ENCODE assay signal across 16 cellular contexts in the genomic region with DNA sequence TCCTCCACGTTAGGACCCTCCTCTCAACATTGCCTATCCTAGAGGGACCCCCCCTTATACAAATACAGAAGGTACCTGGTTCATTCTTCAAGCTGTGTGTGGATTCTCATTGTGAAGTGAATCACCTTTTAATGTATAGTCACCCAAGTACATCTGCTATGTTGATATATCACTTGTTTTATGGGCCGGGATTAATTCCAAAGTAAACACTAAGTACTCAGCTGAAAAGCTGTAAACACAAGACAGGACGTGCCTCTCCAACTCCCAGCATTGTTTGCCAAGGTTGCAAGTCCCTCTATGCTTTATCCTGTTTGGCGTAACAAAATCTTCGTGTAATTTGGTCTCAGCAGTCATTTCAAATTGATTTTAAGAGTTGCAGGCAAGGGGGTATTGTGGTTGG.
DNase-seq lines count a peak whose midpoint lies in the region; ATAC-seq and FAIRE-seq lines count a peak whose summit lies in the region.
"Had no signal": no experiment of that assay in that cellular context is flagged by ENCODE, and none has a peak within 500 bp of the region (broad histone marks: within the 10 kb centered on the region; RNA-seq: fewer than 3 reads in every experiment).

No MANE protein-coding gene starts in this region.

- DNase-seq in NCI-H1694 treated with DMSO at 0.1 percent for 48 hours (lab: John Stamatoyannopoulos, UW) (peak; percentile 10), NCI-H1694 (lab: John Stamatoyannopoulos, UW) (no peak), NCI-H187 treated with DMSO at 0.1 percent for 48 hours (lab: John Stamatoyannopoulos, UW) (peak; percentile 69), NCI-H748 treated with DMSO at 0.1 percent for 48 hours (lab: John Stamatoyannopoulos, UW) (peak; percentile 94), left colon (no peak), SKM-1 (lab: John Stamatoyannopoulos, UW; ENCODE audit: unreplicated experiment) (no peak), HTR-8/SVneo (ENCODE audit: insufficient read length, low spot score) (no peak)
- DNase-seq: 8988T, Karpas-422, NCI-H2107, OCI-M1, RPMI8226, T-helper 1 cell had no signal

- intact Hi-C loops in left colon (cut with DNase I, micrococcal nuclease) = no loop called here

- ATAC-seq in left colon = peak; percentile 26
- ATAC-seq in GM18870 (IDR thresholded peaks at IDR 0.05; ENCODE audit: unreplicated experiment) = no peak

- no peak for FAIRE-seq in HTR-8/SVneo (lab: Jason Lieb, UNC)
- FAIRE-seq: G401.6, GM12891 had no signal

Comparison
In these comparisons a context has a peak if more than half of its experiments do, and no peak if none do; other contexts are left out.
1. DNase-seq: peak in NCI-H1694 treated with DMSO at 0.1 percent for 48 hours (single experiment), NCI-H187 treated with DMSO at 0.1 percent for 48 hours (single experiment) and NCI-H748 treated with DMSO at 0.1 percent for 48 hours (single experiment); none in NCI-H1694 (single experiment), left colon (0 of 2), SKM-1 (single experiment) and HTR-8/SVneo (single experiment).